ENCODE assay signal across 9 cellular contexts in genomic region chr3:81823882-81824395, GRCh38.
DNase-seq lines count a peak whose midpoint lies in the region; ATAC-seq and TF ChIP-seq lines count a peak whose summit lies in the region.
"Had no signal": no experiment of that assay in that cellular context is flagged by ENCODE, and none has a peak within 500 bp of the region (broad histone marks: within the 10 kb centered on the region; RNA-seq: fewer than 3 reads in every experiment).

No MANE protein-coding gene starts in this region.

- TF ChIP-seq CTCF in osteoblast (IDR thresholded peaks at IDR 0.05; ENCODE audit: extremely low read depth, low read depth, low read length) = no peak

- no peaks in the 10 kb centered on the region for H3K4me1 Mint-ChIP-seq in activated CD8-positive, alpha-beta memory T cell treated with anti-CD3 and anti-CD28 coated beads, Interleukin-2, amount 10 ng/mL, durations not matched to agents 7 days and 5 days

- no peaks in the 10 kb centered on the region for H3K9me3 ChIP-seq in osteoblast (ENCODE audit: low read depth, low read length)

- no peaks in the 10 kb centered on the region for H4K20me1 ChIP-seq in osteoblast (ENCODE audit: insufficient read depth, low read length)

- no peaks in the 10 kb centered on the region for H3K4me1 ChIP-seq in osteoblast (ENCODE audit: insufficient read depth, low read length)

- H2AFZ ChIP-seq in osteoblast (ENCODE audit: low read length) = no peak overlapping the region

- H3K4me3 ChIP-seq in osteoblast (ENCODE audit: insufficient read depth, low read length) = no peak overlapping the region

- no peaks in the 10 kb centered on the region for H3K9me3 Mint-ChIP-seq in activated CD8-positive, alpha-beta memory T cell treated with anti-CD3 and anti-CD28 coated beads, Interleukin-2, amount 10 ng/mL, durations not matched to agents 7 days and 5 days (ENCODE audit: low read depth)

- H3K4me3 Mint-ChIP-seq in activated CD8-positive, alpha-beta memory T cell treated with anti-CD3 and anti-CD28 coated beads, Interleukin-2, amount 10 ng/mL, durations not matched to agents 7 days and 5 days = no peak overlapping the region

- no peak overlapping the region for H3K27ac Mint-ChIP-seq in activated CD8-positive, alpha-beta memory T cell treated with anti-CD3 and anti-CD28 coated beads, Interleukin-2, amount 10 ng/mL, durations not matched to agents 7 days and 5 days

- no peaks in the 10 kb centered on the region for H3K36me3 ChIP-seq in osteoblast (ENCODE audit: insufficient read depth, low read length)

- CTCF ChIA-PET in activated CD8-positive, alpha-beta memory T cell treated with anti-CD3 and anti-CD28 coated beads, Interleukin-2, amount 10 ng/mL, durations not matched to agents 7 days and 5 days (lab: Charles Lee) = no interaction called here

- ATAC-seq in GM18870 (IDR thresholded peaks at IDR 0.05; ENCODE audit: unreplicated experiment) = peak; percentile 92
- ATAC-seq in HG02852 (IDR thresholded peaks at IDR 0.05; ENCODE audit: unreplicated experiment) = peak; percentile 98
- no peak for ATAC-seq in activated CD8-positive, alpha-beta memory T cell treated with anti-CD3 and anti-CD28 coated beads, Interleukin-2, amount 10 ng/mL, durations not matched to agents 7 days and 5 days

- no peak overlapping the region for H3K27ac ChIP-seq in osteoblast (ENCODE audit: low read depth, low read length)
- H3K27ac ChIP-seq: KMS-11 had no signal

- peaks cover 6% of the 10 kb centered on the region for H3K27me3 Mint-ChIP-seq in activated CD8-positive, alpha-beta memory T cell treated with anti-CD3 and anti-CD28 coated beads, Interleukin-2, amount 10 ng/mL, durations not matched to agents 7 days and 5 days

- no peaks in the 10 kb centered on the region for H3K36me3 Mint-ChIP-seq in activated CD8-positive, alpha-beta memory T cell treated with anti-CD3 and anti-CD28 coated beads, Interleukin-2, amount 10 ng/mL, durations not matched to agents 7 days and 5 days

- no peaks in the 10 kb centered on the region for H3K79me2 ChIP-seq in osteoblast (ENCODE audit: insufficient read depth, low read length)

- H3K27me3 ChIP-seq in osteoblast (ENCODE audit: insufficient read depth, low read length) = no peaks in the 10 kb centered on the region

- DNase-seq in NCI-H1694 (lab: John Stamatoyannopoulos, UW) = peak; percentile 0
- DNase-seq in glomerular visceral epithelial cell (ENCODE audit: extremely low spot score) = peak; percentile 4
- DNase-seq in activated CD8-positive, alpha-beta memory T cell treated with anti-CD3 and anti-CD28 coated beads, Interleukin-2, amount 10 ng/mL, durations not matched to agents 7 days and 5 days = no peak
- DNase-seq in stimulated activated CD4-positive, alpha-beta T cell treated with anti-CD3 and anti-CD28 coated beads, Interleukin-2, amount 100 ng/mL, for 48 hours = no peak
- no peak for DNase-seq in osteoblast (ENCODE audit: insufficient read length, low spot score, missing footprints)
- DNase-seq in GM19238 (ENCODE audit: insufficient read length, low spot score) = no peak

- no peak overlapping the region for H3K4me2 ChIP-seq in osteoblast (ENCODE audit: insufficient read depth, low read length)
- H3K4me2 ChIP-seq: KMS-11 had no signal

Comparison
In these comparisons a context has a peak if more than half of its experiments do, and no peak if none do; other contexts are left out.
1. DNase-seq: peak in NCI-H1694 (single experiment) and glomerular visceral epithelial cell (single experiment); none in activated CD8-positive, alpha-beta memory T cell treated with anti-CD3 and anti-CD28 coated beads, Interleukin-2, amount 10 ng/mL, durations not matched to agents 7 days and 5 days (single experiment), stimulated activated CD4-positive, alpha-beta T cell treated with anti-CD3 and anti-CD28 coated beads, Interleukin-2, amount 100 ng/mL, for 48 hours (0 of 2), osteoblast (single experiment) and GM19238 (single experiment).